In the genomic region with DNA sequence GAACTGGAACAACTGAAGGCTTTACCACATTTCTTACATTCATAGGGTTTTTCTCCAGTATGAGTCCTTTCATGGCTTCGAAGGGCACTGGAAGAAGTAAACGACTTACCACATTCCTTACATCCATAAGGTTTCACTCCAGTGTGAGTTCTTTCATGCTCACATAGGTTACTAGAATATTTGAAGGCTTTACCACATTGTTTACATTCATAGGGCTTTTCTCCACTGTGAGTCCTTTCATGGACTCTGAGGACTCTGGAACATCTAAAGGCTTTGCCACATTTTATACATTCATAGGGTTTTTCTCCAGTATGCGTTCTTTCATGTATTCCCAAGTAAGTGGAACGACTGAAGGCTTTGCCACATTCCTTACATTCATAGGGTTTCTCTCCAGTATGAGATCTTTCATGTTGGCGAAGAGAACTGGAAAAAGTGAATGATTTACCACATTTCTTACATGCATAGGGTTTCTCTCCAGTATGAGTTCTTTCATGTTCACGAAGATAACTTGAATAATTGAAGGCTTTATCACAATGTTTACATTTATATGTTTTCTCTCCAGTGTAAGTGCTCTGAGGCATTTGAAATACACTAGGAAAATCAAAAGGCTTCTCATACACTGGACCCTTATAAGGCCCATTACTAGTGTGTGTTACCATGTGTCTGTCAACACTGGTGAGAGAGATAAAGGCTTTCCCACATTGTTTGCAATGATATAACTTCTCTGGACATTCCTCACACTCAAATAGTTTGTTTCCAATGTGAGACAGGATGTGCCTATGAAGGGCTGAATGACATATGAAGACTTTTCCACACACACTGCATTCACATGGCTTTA, we compare ENCODE assay signal across 3 cellular contexts.
A peak's percentile ranks its signal among the peaks of the same experiment; 100 is the strongest.
TF ChIP-seq lines count a peak whose summit lies in the region.

No MANE protein-coding gene starts in this region.

TF ChIP-seq in A549, 52 proteins besides CTCF, POLR2A, EP300 and RAD21:
- TF ChIP-seq TFCP2L1 (CRISPR knock-in tag; IDR thresholded peaks at IDR 0.05) (no peak), HOXA7 (CRISPR knock-in tag; IDR thresholded peaks at IDR 0.05) (no peak), CEBPB (IDR thresholded peaks at IDR 0.05) (no peak), ESRRA (IDR thresholded peaks at IDR 0.05; ENCODE audit: borderline replicate concordance, low read length) (no peak), CHD2 (IDR thresholded peaks at IDR 0.05; ENCODE audit: low read length, partially characterized antibody) (no peak), GATA3 (IDR thresholded peaks at IDR 0.05; ENCODE audit: borderline replicate concordance) (peak; percentile 16; the same call in 1 of the 2 replicates), MAFK (IDR thresholded peaks at IDR 0.05; ENCODE audit: partially characterized antibody) (no peak)
- TF ChIP-seq, protein P1, sequence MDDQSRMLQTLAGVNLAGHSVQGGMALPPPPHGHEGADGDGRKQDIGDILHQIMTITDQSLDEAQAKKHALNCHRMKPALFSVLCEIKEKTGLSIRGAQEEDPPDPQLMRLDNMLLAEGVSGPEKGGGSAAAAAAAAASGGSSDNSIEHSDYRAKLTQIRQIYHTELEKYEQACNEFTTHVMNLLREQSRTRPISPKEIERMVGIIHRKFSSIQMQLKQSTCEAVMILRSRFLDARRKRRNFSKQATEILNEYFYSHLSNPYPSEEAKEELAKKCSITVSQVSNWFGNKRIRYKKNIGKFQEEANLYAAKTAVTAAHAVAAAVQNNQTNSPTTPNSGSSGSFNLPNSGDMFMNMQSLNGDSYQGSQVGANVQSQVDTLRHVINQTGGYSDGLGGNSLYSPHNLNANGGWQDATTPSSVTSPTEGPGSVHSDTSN (IDR thresholded peaks at IDR 0.05) = no peak
TF ChIP-seq in A549: peak in this region for 1.

TF ChIP-seq in HEK293, 187 proteins besides CTCF, POLR2A, EP300 and RAD21:
- TF ChIP-seq GLIS2 (tag by site-specific recombination; IDR thresholded peaks at IDR 0.05) (no peak), ZNF423 (tag by site-specific recombination; IDR thresholded peaks at IDR 0.05) (no peak), SETDB1 (IDR thresholded peaks at IDR 0.05; ENCODE audit: insufficient read length, low read length) (peak; percentile 83)

TF ChIP-seq in K562, 482 proteins besides CTCF, POLR2A, EP300 and RAD21:
- TF ChIP-seq ZNF75A (CRISPR knock-in tag; IDR thresholded peaks at IDR 0.05) (0 out of 2 replicates have a peak, but pooled peaks have one; percentile 64), XRCC3 (IDR thresholded peaks at IDR 0.05) (0 out of 2 replicates have a peak, but pooled peaks have one; percentile 41), ZNF12 (CRISPR knock-in tag; IDR thresholded peaks at IDR 0.05) (no peak), ZNF274 (IDR thresholded peaks at IDR 0.05; ENCODE audit: borderline replicate concordance, low read depth, low read length) (peak; percentile 97), KLF10 (CRISPR knock-in tag; IDR thresholded peaks at IDR 0.05) (no peak), CBX3 (IDR thresholded peaks at IDR 0.05; ENCODE audit: borderline replicate concordance in 1 of 2, low read length in 2 of 2) (peak in 1 of 2 experiments; percentile 57; a peak in 1 of 3 replicates), ZNF175 (CRISPR knock-in tag; IDR thresholded peaks at IDR 0.05; ENCODE audit: low read depth) (no peak)
- TF ChIP-seq, protein P2, sequence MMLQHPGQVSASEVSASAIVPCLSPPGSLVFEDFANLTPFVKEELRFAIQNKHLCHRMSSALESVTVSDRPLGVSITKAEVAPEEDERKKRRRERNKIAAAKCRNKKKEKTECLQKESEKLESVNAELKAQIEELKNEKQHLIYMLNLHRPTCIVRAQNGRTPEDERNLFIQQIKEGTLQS (IDR thresholded peaks at IDR 0.05) = no peak
- TF ChIP-seq, protein P2 (CRISPR knock-in tag; conservative IDR thresholded peaks at IDR 0.05) = no peak
- TF ChIP-seq, protein P3, sequence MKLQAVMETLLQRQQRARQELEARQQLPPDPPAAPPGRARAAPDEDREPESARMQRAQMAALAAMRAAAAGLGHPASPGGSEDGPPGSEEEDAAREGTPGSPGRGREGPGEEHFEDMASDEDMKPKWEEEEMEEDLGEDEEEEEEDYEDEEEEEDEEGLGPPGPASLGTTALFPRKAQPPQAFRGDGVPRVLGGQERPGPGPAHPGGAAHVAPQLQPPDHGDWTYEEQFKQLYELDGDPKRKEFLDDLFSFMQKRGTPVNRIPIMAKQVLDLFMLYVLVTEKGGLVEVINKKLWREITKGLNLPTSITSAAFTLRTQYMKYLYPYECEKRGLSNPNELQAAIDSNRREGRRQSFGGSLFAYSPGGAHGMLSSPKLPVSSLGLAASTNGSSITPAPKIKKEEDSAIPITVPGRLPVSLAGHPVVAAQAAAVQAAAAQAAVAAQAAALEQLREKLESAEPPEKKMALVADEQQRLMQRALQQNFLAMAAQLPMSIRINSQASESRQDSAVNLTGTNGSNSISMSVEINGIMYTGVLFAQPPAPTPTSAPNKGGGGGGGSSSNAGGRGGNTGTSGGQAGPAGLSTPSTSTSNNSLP (IDR thresholded peaks at IDR 0.05; ENCODE audit: borderline replicate concordance, low read depth, low read length) = no peak
